Comparison of ENCODE assay signal across 21 cellular contexts in genomic region chr9:4684820-4685219, GRCh38. TPM values are rescaled to one million over a fixed set of nuclear protein-coding genes. Genes with fewer than 3 reads are reported as not detected.
A peak's percentile ranks its signal among the peaks of the same experiment; 100 is the strongest.
DNase-seq lines count a peak whose midpoint lies in the region; ATAC-seq, FAIRE-seq and TF ChIP-seq lines count a peak whose summit lies in the region.
"Had no signal": no experiment of that assay in that cellular context is flagged by ENCODE, and none has a peak within 500 bp of the region (broad histone marks: within the 10 kb centered on the region; RNA-seq: fewer than 3 reads in every experiment).

No MANE protein-coding gene starts in this region.

- H3K56ac ChIP-seq in mesendoderm (ENCODE audit: low read length): peak overlapping the region; percentile 10

- H3K9ac ChIP-seq in K562 (ENCODE audit: insufficient read depth in 1 of 2, low read depth in 2 of 2, low read length in 2 of 2) (no peak overlapping the region), mesendoderm (ENCODE audit: low read length) (no peak overlapping the region)

- DNase-seq in right cardiac atrium (no peak), left ventricle myocardium superior (no peak), K562 (ENCODE audit: extremely low read depth in 1 of 4, low spot score in 3 of 4) (no peak), mesendoderm (peak; percentile 54), medulla oblongata (ENCODE audit: extremely low spot score) (no peak), germinal center (ENCODE audit: low spot score) (no peak)
- DNase-seq: COR-L47, DMS79 treated with DMSO at 0.1 percent for 48 hours, IMR-90, MV-4-11, NCI-H1105 treated with DMSO at 0.1 percent for 48 hours, NCI-H2081, NCI-H2171, NCI-H345, NCI-H524, SJCRH30 had no signal

- no peak for TF ChIP-seq EP300 in K562 (IDR thresholded peaks at IDR 0.05; ENCODE audit: low read length)

- TF ChIP-seq POLR2A in K562 (conservative IDR thresholded peaks at IDR 0.05): no peak

- H3K27me3 ChIP-seq in right cardiac atrium (ENCODE audit: control insufficient read depth, insufficient read depth): no peaks in the 10 kb centered on the region
- no peaks in the 10 kb centered on the region for H3K27me3 ChIP-seq in K562 (ENCODE audit: control insufficient read depth in 2 of 2, insufficient read depth in 2 of 2, low read length in 2 of 2)
- H3K27me3 ChIP-seq in mesendoderm (ENCODE audit: insufficient read depth, low read length, poor library complexity): no peaks in the 10 kb centered on the region
- H3K27me3 ChIP-seq: SJCRH30 had no signal

- no peak overlapping the region for H2AK5ac ChIP-seq in mesendoderm (ENCODE audit: low read length)

- H3K27ac ChIP-seq in right cardiac atrium (ENCODE audit: low read length) (peak overlapping the region; percentile 68), K562 (ENCODE audit: extremely low read depth, low read depth, low read length) (peak overlapping the region; percentile 6; the same call in 1 of the 3 replicates), mesendoderm (ENCODE audit: low read depth, low read length) (no peak overlapping the region)
- H3K27ac ChIP-seq: SJCRH30 had no signal

- WGBS in right cardiac atrium: 61% methylated on average over 4 of the region's 4 CpGs
- WGBS in K562 (ENCODE audit: insufficient coverage, low coverage, missing lambda C conversion rate): 57% methylated on average over 4 of the region's 4 CpGs
- no CpG with 5 or more reads among the region's 4 CpGs for WGBS in mesendoderm (ENCODE audit: extremely low coverage, insufficient coverage, low lambda C conversion rate)

- H3K9me3 ChIP-seq in right cardiac atrium (ENCODE audit: control insufficient read depth, low read length) (no peaks in the 10 kb centered on the region), K562 (replicated peaks; ENCODE audit: control insufficient read depth, insufficient read depth, low read depth, low read length) (no peaks in the 10 kb centered on the region)
- H3K9me3 ChIP-seq: SJCRH30 had no signal

- POLR2A ChIA-PET in K562 (lab: Yijun Ruan, JAX): interaction anchor here (1.3 kb wide), 1 partner anchor 19 kb away, joined by 4 read pairs; the partner anchor contains the start of gene SPATA6L

- CTCF ChIA-PET in K562 (lab: Yijun Ruan, JAX; ENCODE audit: low intra/inter-chr PET ratio): no interaction called here

- H3K4me3 ChIP-seq in right cardiac atrium (ENCODE audit: low read length): no peak overlapping the region
- H3K4me3 ChIP-seq in K562: no peak overlapping the region
- no peak overlapping the region for H3K4me3 ChIP-seq in mesendoderm (ENCODE audit: low read length)
- H3K4me3 ChIP-seq: SJCRH30 had no signal

- H3K36me3 ChIP-seq in K562 (ENCODE audit: control insufficient read depth, insufficient read depth, low read length): peaks cover 38% of the 10 kb centered on the region; the same call in 2 of the 3 replicates
- no peaks in the 10 kb centered on the region for H3K36me3 ChIP-seq in mesendoderm (ENCODE audit: control insufficient read depth, insufficient read depth, low read length)

- no TSS peak for BruUV-seq in K562 (replicated peaks; lab: Mats Ljungman, UMichigan)

- H4K8ac ChIP-seq in mesendoderm (ENCODE audit: low read depth, low read length): no peak overlapping the region

- in situ Hi-C loops in K562 (cut with MboI): no loop called here

- ATAC-seq in right cardiac atrium (no peak), left ventricle myocardium superior (no peak), K562 (no peak; the same call in 2 of the 3 replicates), HG03378 (IDR thresholded peaks at IDR 0.05; ENCODE audit: unreplicated experiment) (no peak)

- peaks cover 57% of the 10 kb centered on the region for H3K79me2 ChIP-seq in K562 (ENCODE audit: control insufficient read depth, insufficient read depth, low read length)
- H3K79me2 ChIP-seq in mesendoderm (ENCODE audit: control insufficient read depth, insufficient read depth, low read length): peaks cover 19% of the 10 kb centered on the region

- no peaks in the 10 kb centered on the region for H3K9me1 ChIP-seq in K562 (ENCODE audit: control insufficient read depth, insufficient read depth, low read length)

- no peak overlapping the region for H2BK120ac ChIP-seq in mesendoderm (ENCODE audit: low read depth, low read length)

- H2BK5ac ChIP-seq in mesendoderm (ENCODE audit: low read length): no peak overlapping the region

- H4K5ac ChIP-seq in mesendoderm (ENCODE audit: low read length): no peak overlapping the region

- no peak for FAIRE-seq in K562 (lab: Jason Lieb, UNC)
- FAIRE-seq: A204.1, RCC 7860 had no signal

- H3K18ac ChIP-seq in mesendoderm (ENCODE audit: low read length): peak overlapping the region; percentile 28

- no peak for TF ChIP-seq RAD21 in K562 (CRISPR knock-in tag; conservative IDR thresholded peaks at IDR 0.05 in 1 of 2, IDR thresholded peaks at IDR 0.05 in 1 of 2)

- H3K4me1 ChIP-seq in right cardiac atrium (ENCODE audit: control insufficient read depth, insufficient read depth, low read length) (peaks cover 7% of the 10 kb centered on the region), K562 (replicated peaks in 1 of 2; ENCODE audit: control insufficient read depth in 2 of 2, insufficient read depth in 2 of 2, low read length in 2 of 2) (peaks cover 3 to 24% of the 10 kb centered on the region in 2 experiments; a peak in 4 of 5 replicates), mesendoderm (ENCODE audit: control insufficient read depth, low read depth, low read length) (no peaks in the 10 kb centered on the region)
- H3K4me1 ChIP-seq: SJCRH30 had no signal

- no peaks in the 10 kb centered on the region for H4K20me1 ChIP-seq in K562 (replicated peaks; ENCODE audit: control insufficient read depth, insufficient read depth, low read length)

- TF ChIP-seq CTCF in K562 (IDR thresholded peaks at IDR 0.05 in 2 of 3, conservative IDR thresholded peaks at IDR 0.05 in 1 of 3; ENCODE audit: insufficient read depth in 2 of 3, low read depth in 1 of 3, low read length in 3 of 3): no peak

- no peak overlapping the region for H2BK15ac ChIP-seq in mesendoderm (replicated peaks; ENCODE audit: low read depth)

- no peak overlapping the region for H3K4me2 ChIP-seq in K562 (ENCODE audit: insufficient read depth, low read length)
- no peak overlapping the region for H3K4me2 ChIP-seq in mesendoderm (ENCODE audit: low read length)

- no peak overlapping the region for H2AFZ ChIP-seq in K562 (ENCODE audit: low read depth, low read length)

- H3K23ac ChIP-seq in mesendoderm (ENCODE audit: low read length): no peak overlapping the region

- H3K4ac ChIP-seq in mesendoderm (ENCODE audit: low read depth, low read length): no peak overlapping the region

- H3K79me1 ChIP-seq in mesendoderm (ENCODE audit: low read length): peaks cover 9% of the 10 kb centered on the region

- intact Hi-C loops in right cardiac atrium (cut with DNase I) (no loop called here), left ventricle myocardium superior (cut with micrococcal nuclease) (no loop called here), K562 (cut with micrococcal nuclease) (no loop called here)

RNA-seq across cellular contexts. Expression of gene CDC37L1, which starts 5.5 kb away (rescaled TPM):
- total RNA-seq in right cardiac atrium: 10 to 100 TPM; 40.2 to 48.4 (median 41.8) TPM
- polyA plus RNA-seq in right cardiac atrium: 23.7 TPM
- total RNA-seq in left ventricle myocardium superior: 35.3 TPM
- total RNA-seq in K562 (2011; cell fraction: chromatin; rRNA removed; ENCODE audit: low replicate concordance): 11.4 and 21.5 TPM in 2 replicates
- total RNA-seq in K562 (2011; cell fraction: nucleolus; rRNA removed): 4.7 and 9.3 TPM in 2 replicates
- 7.1 and 9.8 TPM in 2 replicates for total RNA-seq in K562 (2011; cell fraction: nucleoplasm; rRNA removed)
- 6.0 and 8.1 TPM in 2 replicates for total RNA-seq in K562 (2014; rRNA removed)
- 7.8 and 8.5 TPM in 2 replicates for total RNA-seq in K562 (2014; rRNA removed; fragmentation: Illumina TruSeq; extraction: Trizol)
- 7.2 and 7.8 TPM in 2 replicates for total RNA-seq in K562 (2015; rRNA removed; fragmentation: Illumina TruSeq; extraction: Trizol)
- total RNA-seq in K562 (2021): 5.5 and 7.9 TPM in 2 replicates
- 3.6 and 5.4 TPM in 2 replicates for polyA plus RNA-seq in K562 (2011; rRNA removed)
- polyA plus RNA-seq in K562 (2011; cell fraction: cytosol; rRNA removed): 1.4 and 2.2 TPM in 2 replicates
- 2.8 and 2.9 TPM in 2 replicates for polyA plus RNA-seq in K562 (2011; cell fraction: nucleus; rRNA removed)
- 3.6 and 4.0 TPM in 2 replicates for polyA plus RNA-seq in K562 (2012)
- polyA plus RNA-seq in K562 (2014; fragmentation: Illumina TruSeq; extraction: Trizol): 5.3 and 5.4 TPM in 2 replicates
- polyA plus RNA-seq in K562 (2014; fragmentation: Nextera tagmentation; extraction: Ambion mirVana): 1 to 10 TPM; 1.5 TPM
- 7.5 and 9.6 TPM in 2 replicates for polyA plus RNA-seq in K562 (2014; rRNA removed)
- 9.3 and 10.3 TPM in 2 replicates for polyA minus RNA-seq in K562 (2011; rRNA and poly(A)+ RNA removed)
- 3.6 and 5.2 TPM in 2 replicates for polyA minus RNA-seq in K562 (2011; cell fraction: cytosol; rRNA and poly(A)+ RNA removed)
- polyA minus RNA-seq in K562 (2011; cell fraction: nucleus; rRNA and poly(A)+ RNA removed): 6.3 and 9.4 TPM in 2 replicates
- 13.9 TPM for polyA plus RNA-seq in mesendoderm (2013, experiment 1 of 2)
- polyA plus RNA-seq in mesendoderm (2013, experiment 2 of 2): 14.4 TPM

RNA-seq across cellular contexts. Expression of gene SPATA6L, which starts 18.5 kb away (rescaled TPM):
- total RNA-seq in right cardiac atrium (1 to 10 TPM; 1.4 to 1.7 (median 1.6) TPM), left ventricle myocardium superior (0.87 TPM), K562 (2014; rRNA removed) (1.00 TPM in 1 of 2 replicates, not detected in the other), K562 (2014; rRNA removed; fragmentation: Illumina TruSeq; extraction: Trizol) (0.06 TPM in 1 of 2 replicates, not detected in the other), K562 (2015; rRNA removed; fragmentation: Illumina TruSeq; extraction: Trizol) (not detected in 2 replicates), K562 (2021) (not detected in 2 replicates)
- polyA plus RNA-seq in right cardiac atrium (0.59 TPM), K562 (2011; rRNA removed) (0.03 and 0.04 TPM in 2 replicates), K562 (2014; fragmentation: Illumina TruSeq; extraction: Trizol) (not detected in 2 replicates), K562 (2014; fragmentation: Nextera tagmentation; extraction: Ambion mirVana) (under 1 TPM; 0.04 to 0.08 TPM), K562 (2014; rRNA removed) (0.21 and 0.31 TPM in 2 replicates)
- total RNA-seq in K562 (2011; cell fraction: chromatin; rRNA removed; ENCODE audit: low replicate concordance): 0.16 TPM in 1 of 2 replicates, not detected in the other
- not detected in 2 replicates for total RNA-seq in K562 (2011; cell fraction: nucleolus; rRNA removed)
- 0.15 TPM in 1 of 2 replicates, not detected in the other for total RNA-seq in K562 (2011; cell fraction: nucleoplasm; rRNA removed)
- polyA plus RNA-seq in K562 (2011; cell fraction: cytosol; rRNA removed): not detected in 2 replicates
- 0.10 and 0.45 TPM in 2 replicates for polyA plus RNA-seq in K562 (2011; cell fraction: nucleus; rRNA removed)
- polyA plus RNA-seq in K562 (2012): 0.14 and 0.57 TPM in 2 replicates
- polyA minus RNA-seq in K562 (2011; rRNA and poly(A)+ RNA removed): 0.03 and 0.25 TPM in 2 replicates
- not detected in 2 replicates for polyA minus RNA-seq in K562 (2011; cell fraction: cytosol; rRNA and poly(A)+ RNA removed)
- polyA minus RNA-seq in K562 (2011; cell fraction: nucleus; rRNA and poly(A)+ RNA removed): not detected in 2 replicates
- 0.17 TPM for polyA plus RNA-seq in mesendoderm (2013, experiment 1 of 2)
- polyA plus RNA-seq in mesendoderm (2013, experiment 2 of 2): 0.46 TPM
- total RNA-seq: H4, SJCRH30 had no signal
- polyA plus RNA-seq: CD14-positive monocyte had no signal

RNA-seq across cellular contexts. Expression of gene PLPP6, which starts 22.7 kb away (rescaled TPM):
- 1 to 10 TPM; 3.4 to 4.5 (median 3.8) TPM for total RNA-seq in right cardiac atrium
- polyA plus RNA-seq in right cardiac atrium: 2.1 TPM
- total RNA-seq in left ventricle myocardium superior: 1.8 TPM
- total RNA-seq in K562 (2011; cell fraction: chromatin; rRNA removed; ENCODE audit: low replicate concordance): 9.1 TPM in 2 replicates
- total RNA-seq in K562 (2011; cell fraction: nucleolus; rRNA removed): 12.2 and 13.0 TPM in 2 replicates
- total RNA-seq in K562 (2011; cell fraction: nucleoplasm; rRNA removed): 12.5 and 16.6 TPM in 2 replicates
- 5.4 and 5.6 TPM in 2 replicates for total RNA-seq in K562 (2014; rRNA removed)
- total RNA-seq in K562 (2014; rRNA removed; fragmentation: Illumina TruSeq; extraction: Trizol): 4.9 and 5.3 TPM in 2 replicates
- total RNA-seq in K562 (2015; rRNA removed; fragmentation: Illumina TruSeq; extraction: Trizol): 4.5 and 5.1 TPM in 2 replicates
- 6.4 and 6.9 TPM in 2 replicates for total RNA-seq in K562 (2021)
- polyA plus RNA-seq in K562 (2011; rRNA removed): 8.3 and 8.9 TPM in 2 replicates
- polyA plus RNA-seq in K562 (2011; cell fraction: cytosol; rRNA removed): 6.0 and 8.2 TPM in 2 replicates
- 10.3 and 12.0 TPM in 2 replicates for polyA plus RNA-seq in K562 (2011; cell fraction: nucleus; rRNA removed)
- polyA plus RNA-seq in K562 (2012): 6.9 and 8.6 TPM in 2 replicates
- polyA plus RNA-seq in K562 (2014; fragmentation: Illumina TruSeq; extraction: Trizol): 7.0 and 7.3 TPM in 2 replicates
- polyA plus RNA-seq in K562 (2014; fragmentation: Nextera tagmentation; extraction: Ambion mirVana): 1 to 10 TPM; 1.9 to 2.0 TPM
- polyA plus RNA-seq in K562 (2014; rRNA removed): 6.3 and 6.7 TPM in 2 replicates
- polyA minus RNA-seq in K562 (2011; rRNA and poly(A)+ RNA removed): 8.7 and 9.3 TPM in 2 replicates
- 4.7 and 4.9 TPM in 2 replicates for polyA minus RNA-seq in K562 (2011; cell fraction: cytosol; rRNA and poly(A)+ RNA removed)
- polyA minus RNA-seq in K562 (2011; cell fraction: nucleus; rRNA and poly(A)+ RNA removed): 9.6 and 14.2 TPM in 2 replicates
- polyA plus RNA-seq in mesendoderm (2013, experiment 1 of 2): 6.6 TPM
- polyA plus RNA-seq in mesendoderm (2013, experiment 2 of 2): 6.4 TPM

RNA-seq across cellular contexts. Expression of gene AK3, which starts 56.2 kb away (rescaled TPM):
- total RNA-seq in right cardiac atrium (100 to 1,000 TPM; 111 to 153 (median 125) TPM), left ventricle myocardium superior (219 TPM), K562 (2014; rRNA removed) (78.6 and 148 TPM in 2 replicates), K562 (2014; rRNA removed; fragmentation: Illumina TruSeq; extraction: Trizol) (44.7 and 55.0 TPM in 2 replicates), K562 (2015; rRNA removed; fragmentation: Illumina TruSeq; extraction: Trizol) (34.2 and 40.5 TPM in 2 replicates), K562 (2021) (35.6 and 36.9 TPM in 2 replicates)
- polyA plus RNA-seq in right cardiac atrium (91.3 TPM), K562 (2011; rRNA removed) (33.6 and 47.4 TPM in 2 replicates), K562 (2014; fragmentation: Illumina TruSeq; extraction: Trizol) (43.2 and 49.7 TPM in 2 replicates), K562 (2014; fragmentation: Nextera tagmentation; extraction: Ambion mirVana) (10 to 100 TPM; 12.2 to 16.0 TPM), K562 (2014; rRNA removed) (39.7 and 41.8 TPM in 2 replicates)
- total RNA-seq in K562 (2011; cell fraction: chromatin; rRNA removed; ENCODE audit: low replicate concordance): 12.2 and 41.1 TPM in 2 replicates
- 15.2 and 20.9 TPM in 2 replicates for total RNA-seq in K562 (2011; cell fraction: nucleolus; rRNA removed)
- total RNA-seq in K562 (2011; cell fraction: nucleoplasm; rRNA removed): 14.7 and 28.6 TPM in 2 replicates
- 12.4 and 15.0 TPM in 2 replicates for polyA plus RNA-seq in K562 (2011; cell fraction: cytosol; rRNA removed)
- 24.0 and 31.9 TPM in 2 replicates for polyA plus RNA-seq in K562 (2011; cell fraction: nucleus; rRNA removed)
- polyA plus RNA-seq in K562 (2012): 29.8 and 35.5 TPM in 2 replicates
- polyA minus RNA-seq in K562 (2011; rRNA and poly(A)+ RNA removed): 20.3 and 22.8 TPM in 2 replicates
- 18.7 and 28.2 TPM in 2 replicates for polyA minus RNA-seq in K562 (2011; cell fraction: cytosol; rRNA and poly(A)+ RNA removed)
- polyA minus RNA-seq in K562 (2011; cell fraction: nucleus; rRNA and poly(A)+ RNA removed): 30.8 and 33.7 TPM in 2 replicates
- polyA plus RNA-seq in mesendoderm (2013, experiment 1 of 2): 23.8 TPM
- 25.4 TPM for polyA plus RNA-seq in mesendoderm (2013, experiment 2 of 2)
